Comparison of ENCODE assay signal across 8 cellular contexts in genomic region chr1:158203693-158204457, GRCh38. TPM values are rescaled to one million over a fixed set of nuclear protein-coding genes. Genes with fewer than 3 reads are reported as not detected.
DNase-seq lines count a peak whose midpoint lies in the region; ATAC-seq and TF ChIP-seq lines count a peak whose summit lies in the region.

No MANE protein-coding gene starts in this region.

- no peak overlapping the region for H3K18ac ChIP-seq in mesendoderm (ENCODE audit: low read length)

- H4K5ac ChIP-seq in mesendoderm (ENCODE audit: low read length): no peak overlapping the region

- H2BK5ac ChIP-seq in mesendoderm (ENCODE audit: low read length): no peak overlapping the region

- no peak overlapping the region for H2BK120ac ChIP-seq in mesendoderm (ENCODE audit: low read depth, low read length)

- no peaks in the 10 kb centered on the region for H3K9me3 ChIP-seq in PC-9 (ENCODE audit: insufficient read depth, low read depth)

- H3K23ac ChIP-seq in mesendoderm (ENCODE audit: low read length): no peak overlapping the region

- H3K9ac ChIP-seq in mesendoderm (ENCODE audit: low read length): no peak overlapping the region

- BruUV-seq in PC-9 (replicated peaks; lab: Mats Ljungman, UMichigan): no TSS peak

- CTCF ChIA-PET in PC-9 (lab: Charles Lee): interaction anchor here (1.0 kb wide), 1 partner anchor 796 kb away, joined by 3 read pairs; no protein-coding TSS in a partner anchor

- no peak overlapping the region for H2AK5ac ChIP-seq in mesendoderm (ENCODE audit: low read length)

- H3K27ac ChIP-seq in PC-9 (no peak overlapping the region), coronary artery (no peak overlapping the region), mesendoderm (ENCODE audit: low read depth, low read length) (no peak overlapping the region)

- H3K79me1 ChIP-seq in mesendoderm (ENCODE audit: low read length): no peaks in the 10 kb centered on the region

- no peaks in the 10 kb centered on the region for H3K9me2 ChIP-seq in PC-9 (ENCODE audit: insufficient read depth)

- H3F3A ChIP-seq in PC-9 (ENCODE audit: insufficient read depth, low read depth): no peaks in the 10 kb centered on the region

- no CpG with 5 or more reads among the region's 7 CpGs for WGBS in mesendoderm (ENCODE audit: extremely low coverage, insufficient coverage, low lambda C conversion rate)

- no peak overlapping the region for H3K4me3 ChIP-seq in AG09309 (ENCODE audit: control insufficient read depth, low read depth, low read length)
- no peak overlapping the region for H3K4me3 ChIP-seq in PC-9
- no peak overlapping the region for H3K4me3 ChIP-seq in coronary artery
- no peak overlapping the region for H3K4me3 ChIP-seq in mesendoderm (ENCODE audit: low read length)

- no peaks in the 10 kb centered on the region for H3K79me2 ChIP-seq in PC-9 (ENCODE audit: low read depth)
- no peaks in the 10 kb centered on the region for H3K79me2 ChIP-seq in mesendoderm (ENCODE audit: control insufficient read depth, insufficient read depth, low read length)

- no peak overlapping the region for H3K4ac ChIP-seq in mesendoderm (ENCODE audit: low read depth, low read length)

- H3K36me3 ChIP-seq in PC-9 (ENCODE audit: low read depth) (no peaks in the 10 kb centered on the region), mesendoderm (ENCODE audit: control insufficient read depth, insufficient read depth, low read length) (no peaks in the 10 kb centered on the region)

- no peak overlapping the region for H3K56ac ChIP-seq in mesendoderm (ENCODE audit: low read length)

- H2AFZ ChIP-seq in PC-9: no peak overlapping the region

- TF ChIP-seq CTCF in AG09309 (IDR thresholded peaks at IDR 0.05; ENCODE audit: control insufficient read depth, insufficient read depth, low read depth, low read length, missing control alignments) (peak; percentile 64), PC-9 (conservative IDR thresholded peaks at IDR 0.05) (peak; percentile 84), coronary artery (IDR thresholded peaks at IDR 0.05) (peak; percentile 61)

- no peak overlapping the region for H3K4me2 ChIP-seq in PC-9
- H3K4me2 ChIP-seq in mesendoderm (ENCODE audit: low read length): peak overlapping the region; percentile 12

- no peaks in the 10 kb centered on the region for H4K20me1 ChIP-seq in PC-9 (ENCODE audit: insufficient read depth)

- no peak overlapping the region for H2BK15ac ChIP-seq in mesendoderm (replicated peaks; ENCODE audit: low read depth)

- H4K8ac ChIP-seq in mesendoderm (ENCODE audit: low read depth, low read length): no peak overlapping the region

- no peak for ATAC-seq in HG03521 (IDR thresholded peaks at IDR 0.05; ENCODE audit: unreplicated experiment)

- intact Hi-C loops in PC-9 (cut with micrococcal nuclease; ENCODE audit: unreplicated experiment): loop anchor here (1.0 to 2.0 kb wide), 3 partner anchors 323 to 869 kb away; no protein-coding TSS in a partner anchor

- DNase-seq in AG09309 (ENCODE audit: low read depth): peak; percentile 33
- peak; percentile 57 for DNase-seq in GM03348 (ENCODE audit: low spot score)
- DNase-seq in HS-5 (ENCODE audit: low read depth): peak; percentile 41
- peak in 1 of 2 experiments; percentile 7 for DNase-seq in PC-9
- peak; percentile 54 for DNase-seq in coronary artery (ENCODE audit: low spot score)
- DNase-seq in mesendoderm: peak; percentile 69
- DNase-seq in HK-2 (ENCODE audit: unreplicated experiment): no peak

- H3K27me3 ChIP-seq in PC-9 (ENCODE audit: insufficient read depth, low read depth) (0 out of 2 replicates have a peak, but pooled peaks cover 4% of the 10 kb centered on the region), mesendoderm (ENCODE audit: insufficient read depth, low read length, poor library complexity) (no peaks in the 10 kb centered on the region)

- POLR2A ChIA-PET in PC-9 (lab: Charles Lee; ENCODE audit: unreplicated experiment): no interaction called here

- H3K4me1 ChIP-seq in PC-9 (replicated peaks; ENCODE audit: insufficient read depth): no peaks in the 10 kb centered on the region
- H3K4me1 ChIP-seq in mesendoderm (ENCODE audit: control insufficient read depth, low read depth, low read length): no peaks in the 10 kb centered on the region

RNA-seq across cellular contexts. Expression of gene CD1D, which starts 23.2 kb away (rescaled TPM):
- not detected in 2 replicates for total RNA-seq in PC-9 (2021)
- 8.9 TPM for polyA plus RNA-seq in mesendoderm (2013, experiment 1 of 2)
- 8.1 TPM for polyA plus RNA-seq in mesendoderm (2013, experiment 2 of 2)

RNA-seq across cellular contexts. Expression of gene CD1A, which starts 50.3 kb away (rescaled TPM):
- not detected in 2 replicates for total RNA-seq in PC-9 (2021)
- polyA plus RNA-seq in mesendoderm (2013, experiment 1 of 2): 0.01 TPM
- polyA plus RNA-seq in mesendoderm (2013, experiment 2 of 2): not detected
